In genomic region chr5:166856771-166857170, GRCh38 we compare ENCODE assay signal across 36 cellular contexts.
"Had no signal": no experiment of that assay in that cellular context is flagged by ENCODE, and none has a peak within 500 bp of the region (broad histone marks: within the 10 kb centered on the region; RNA-seq: fewer than 3 reads in every experiment).

No MANE protein-coding gene starts in this region.

- H3K27me3 Mint-ChIP-seq: activated CD4-positive, alpha-beta memory T cell treated with anti-CD3 and anti-CD28 coated beads, Interleukin-2, amount 10 ng/mL, durations not matched to agents 7 days and 5 days; activated CD4-positive, alpha-beta T cell treated with anti-CD3 and anti-CD28 coated beads for 36 hours; activated CD4-positive, alpha-beta T cell treated with anti-CD3 and anti-CD28 coated beads, Interleukin-2, amount 10 ng/mL, durations not matched to agents 7 days and 5 days; activated CD8-positive, alpha-beta memory T cell treated with anti-CD3 and anti-CD28 coated beads, Interleukin-2, amount 10 ng/mL, durations not matched to agents 7 days and 5 days; activated naive CD4-positive, alpha-beta T cell treated with anti-CD3 and anti-CD28 coated beads, Interleukin-2, amount 10 ng/mL, durations not matched to agents 7 days and 5 days; activated naive CD4-positive, alpha-beta T cell treated with anti-CD3 and anti-CD28 coated beads, Interleukin-2, amount 50 U/mL, for 24 hours; activated naive CD8-positive, alpha-beta T cell; activated naive CD8-positive, alpha-beta T cell treated with anti-CD3 and anti-CD28 coated beads, Interleukin-2, amount 10 ng/mL, durations not matched to agents 7 days and 5 days; activated naive CD8-positive, alpha-beta T cell treated with anti-CD3 and anti-CD28 coated beads, Interleukin-2, amount 50 U/mL, for 24 hours; activated T-cell treated with anti-CD3 and anti-CD28 coated beads, Interleukin-2, amount 50 U/mL, for 24 hours; central memory CD8-positive, alpha-beta T cell; T-cell; T-helper 17 cell had no signal

- H3K27ac ChIP-seq: ascending aorta, cardiac muscle cell, WERI-Rb-1 had no signal

- H3K4me3 ChIP-seq: ascending aorta, cardiac muscle cell had no signal

- H3K36me3 ChIP-seq: ascending aorta, cardiac muscle cell, WERI-Rb-1 had no signal

- DNase-seq: activated CD4-positive, alpha-beta memory T cell treated with anti-CD3 and anti-CD28 coated beads, Interleukin-2, amount 10 ng/mL, durations not matched to agents 7 days and 5 days; activated CD4-positive, alpha-beta T cell treated with anti-CD3 and anti-CD28 coated beads for 1 hour; activated CD4-positive, alpha-beta T cell treated with anti-CD3 and anti-CD28 coated beads for 36 hours; activated CD4-positive, alpha-beta T cell treated with anti-CD3 and anti-CD28 coated beads for 48 hours; activated CD4-positive, alpha-beta T cell treated with anti-CD3 and anti-CD28 coated beads, Interleukin-2, amount 10 ng/mL, durations not matched to agents 7 days and 5 days; activated CD4-positive, alpha-beta T cell treated with anti-CD3 and anti-CD28 coated beads, Interleukin-2, amount 50 U/mL, for 48 hours; activated CD4-positive, CD25-positive, alpha-beta regulatory T cell; activated CD8-positive, alpha-beta memory T cell treated with anti-CD3 and anti-CD28 coated beads for 24 hours; activated CD8-positive, alpha-beta memory T cell treated with anti-CD3 and anti-CD28 coated beads, Interleukin-2, amount 10 ng/mL, durations not matched to agents 7 days and 5 days; activated CD8-positive, alpha-beta memory T cell treated with anti-CD3 and anti-CD28 coated beads, Interleukin-2, amount 50 U/mL, for 48 hours; activated CD8-positive, alpha-beta T cell treated with anti-CD3 and anti-CD28 coated beads, Interleukin-2, amount 10 ng/mL, durations not matched to agents 7 days and 5 days; activated effector memory CD4-positive, alpha-beta T cell treated with Interleukin-2 at 50 U/mL for 16 hours; activated gamma-delta T cell; activated naive CD4-positive, alpha-beta T cell treated with anti-CD3 and anti-CD28 coated beads, Interleukin-2, amount 10 ng/mL, durations not matched to agents 7 days and 5 days; activated naive CD4-positive, alpha-beta T cell treated with Interleukin-2 at 50 U/mL for 16 hours; activated naive CD8-positive, alpha-beta T cell treated with anti-CD3 and anti-CD28 coated beads, Interleukin-2, amount 10 ng/mL, durations not matched to agents 7 days and 5 days; activated naive CD8-positive, alpha-beta T cell treated with anti-CD3 and anti-CD28 coated beads, Interleukin-2, amount 50 U/mL, for 24 hours; activated T-cell treated with anti-CD3 and anti-CD28 coated beads, Interleukin-2, amount 50 U/mL, for 24 hours; activated T-cell treated with anti-CD3 and anti-CD28 coated beads, Interleukin-2, amount 50 U/mL, for 48 hours; amygdala; anterior cingulate cortex; caudate nucleus; T-cell; T-helper 17 cell; WERI-Rb-1 had no signal

- ATAC-seq: activated CD4-positive, alpha-beta T cell treated with anti-CD3 and anti-CD28 coated beads for 36 hours; activated CD4-positive, CD25-positive, alpha-beta regulatory T cell treated with anti-CD3 and anti-CD28 coated beads, Interleukin-2, amount 50 U/mL, for 24 hours; activated CD8-positive, alpha-beta memory T cell treated with anti-CD3 and anti-CD28 coated beads, Interleukin-2, amount 10 ng/mL, durations not matched to agents 7 days and 5 days; activated CD8-positive, alpha-beta T cell treated with anti-CD3 and anti-CD28 coated beads, Interleukin-2, amount 10 ng/mL, durations not matched to agents 7 days and 5 days; activated naive CD8-positive, alpha-beta T cell treated with anti-CD3 and anti-CD28 coated beads, Interleukin-2, amount 50 U/mL, for 24 hours; T-cell; T-helper 17 cell; WTC11 had no signal

- H3K36me3 Mint-ChIP-seq: activated CD8-positive, alpha-beta memory T cell treated with anti-CD3 and anti-CD28 coated beads, Interleukin-2, amount 10 ng/mL, durations not matched to agents 7 days and 5 days; activated naive CD4-positive, alpha-beta T cell treated with anti-CD3 and anti-CD28 coated beads, Interleukin-2, amount 10 ng/mL, durations not matched to agents 7 days and 5 days; activated naive CD4-positive, alpha-beta T cell treated with anti-CD3 and anti-CD28 coated beads, Interleukin-2, amount 50 U/mL, for 24 hours; activated naive CD8-positive, alpha-beta T cell; activated naive CD8-positive, alpha-beta T cell treated with anti-CD3 and anti-CD28 coated beads, Interleukin-2, amount 10 ng/mL, durations not matched to agents 7 days and 5 days; brain; T-cell; WTC11 had no signal

- H3K27ac Mint-ChIP-seq: activated CD4-positive, alpha-beta memory T cell treated with anti-CD3 and anti-CD28 coated beads, Interleukin-2, amount 10 ng/mL, durations not matched to agents 7 days and 5 days; activated CD4-positive, alpha-beta T cell treated with anti-CD3 and anti-CD28 coated beads for 36 hours; activated CD4-positive, alpha-beta T cell treated with anti-CD3 and anti-CD28 coated beads, Interleukin-2, amount 10 ng/mL, durations not matched to agents 7 days and 5 days; activated CD8-positive, alpha-beta memory T cell treated with anti-CD3 and anti-CD28 coated beads, Interleukin-2, amount 10 ng/mL, durations not matched to agents 7 days and 5 days; activated CD8-positive, alpha-beta T cell treated with anti-CD3 and anti-CD28 coated beads, Interleukin-2, amount 10 ng/mL, durations not matched to agents 7 days and 5 days; activated naive CD4-positive, alpha-beta T cell treated with anti-CD3 and anti-CD28 coated beads, Interleukin-2, amount 10 ng/mL, durations not matched to agents 7 days and 5 days; activated naive CD4-positive, alpha-beta T cell treated with anti-CD3 and anti-CD28 coated beads, Interleukin-2, amount 50 U/mL, for 24 hours; activated naive CD8-positive, alpha-beta T cell; activated naive CD8-positive, alpha-beta T cell treated with anti-CD3 and anti-CD28 coated beads, Interleukin-2, amount 10 ng/mL, durations not matched to agents 7 days and 5 days; activated naive CD8-positive, alpha-beta T cell treated with anti-CD3 and anti-CD28 coated beads, Interleukin-2, amount 50 U/mL, for 24 hours; activated T-cell treated with anti-CD3 and anti-CD28 coated beads, Interleukin-2, amount 50 U/mL, for 24 hours; activated T-helper 2 cell treated with anti-CD3 and anti-CD28 coated beads, Interferon-gamma antibody, Interleukin-2, Interleukin-4, amounts not matched to agents 10 μg/mL and 5 μg/mL and 100 μg/mL, durations not matched to agents 14 hours and 24 hours and 36 hours; brain; T-cell; T-helper 17 cell; WTC11 had no signal

- H3K27me3 ChIP-seq: ascending aorta, cardiac muscle cell had no signal

- H3K4me1 Mint-ChIP-seq: activated CD4-positive, alpha-beta memory T cell treated with anti-CD3 and anti-CD28 coated beads, Interleukin-2, amount 10 ng/mL, durations not matched to agents 7 days and 5 days; activated CD4-positive, alpha-beta T cell treated with anti-CD3 and anti-CD28 coated beads for 36 hours; activated CD4-positive, alpha-beta T cell treated with anti-CD3 and anti-CD28 coated beads, Interleukin-2, amount 10 ng/mL, durations not matched to agents 7 days and 5 days; activated CD8-positive, alpha-beta memory T cell treated with anti-CD3 and anti-CD28 coated beads, Interleukin-2, amount 10 ng/mL, durations not matched to agents 7 days and 5 days; activated naive CD4-positive, alpha-beta T cell treated with anti-CD3 and anti-CD28 coated beads, Interleukin-2, amount 10 ng/mL, durations not matched to agents 7 days and 5 days; activated naive CD4-positive, alpha-beta T cell treated with anti-CD3 and anti-CD28 coated beads, Interleukin-2, amount 50 U/mL, for 24 hours; activated naive CD8-positive, alpha-beta T cell treated with anti-CD3 and anti-CD28 coated beads, Interleukin-2, amount 10 ng/mL, durations not matched to agents 7 days and 5 days; activated naive CD8-positive, alpha-beta T cell treated with anti-CD3 and anti-CD28 coated beads, Interleukin-2, amount 50 U/mL, for 24 hours; central memory CD8-positive, alpha-beta T cell; T-cell; T-helper 17 cell had no signal

- H3K4me1 ChIP-seq: ascending aorta had no signal

- H3K4me3 Mint-ChIP-seq: activated CD4-positive, alpha-beta memory T cell treated with anti-CD3 and anti-CD28 coated beads, Interleukin-2, amount 10 ng/mL, durations not matched to agents 7 days and 5 days; activated CD4-positive, alpha-beta T cell treated with anti-CD3 and anti-CD28 coated beads for 36 hours; activated CD4-positive, alpha-beta T cell treated with anti-CD3 and anti-CD28 coated beads, Interleukin-2, amount 10 ng/mL, durations not matched to agents 7 days and 5 days; activated CD8-positive, alpha-beta memory T cell treated with anti-CD3 and anti-CD28 coated beads, Interleukin-2, amount 10 ng/mL, durations not matched to agents 7 days and 5 days; activated CD8-positive, alpha-beta T cell treated with anti-CD3 and anti-CD28 coated beads, Interleukin-2, amount 10 ng/mL, durations not matched to agents 7 days and 5 days; activated naive CD4-positive, alpha-beta T cell treated with anti-CD3 and anti-CD28 coated beads, Interleukin-2, amount 10 ng/mL, durations not matched to agents 7 days and 5 days; activated naive CD4-positive, alpha-beta T cell treated with anti-CD3 and anti-CD28 coated beads, Interleukin-2, amount 50 U/mL, for 24 hours; activated naive CD8-positive, alpha-beta T cell; activated naive CD8-positive, alpha-beta T cell treated with anti-CD3 and anti-CD28 coated beads, Interleukin-2, amount 10 ng/mL, durations not matched to agents 7 days and 5 days; activated naive CD8-positive, alpha-beta T cell treated with anti-CD3 and anti-CD28 coated beads, Interleukin-2, amount 50 U/mL, for 24 hours; activated T-cell treated with anti-CD3 and anti-CD28 coated beads, Interleukin-2, amount 50 U/mL, for 24 hours; brain; central memory CD8-positive, alpha-beta T cell; T-cell; T-helper 17 cell; WTC11 had no signal

- H3K9me3 ChIP-seq: ascending aorta had no signal

- H3K9me3 Mint-ChIP-seq: activated naive CD4-positive, alpha-beta T cell treated with anti-CD3 and anti-CD28 coated beads, Interleukin-2, amount 50 U/mL, for 24 hours; WTC11 had no signal

- FAIRE-seq: bronchial epithelial cell, TTC549 had no signal
